Comparison of ENCODE assay signal across 2 cellular contexts in the genomic region with DNA sequence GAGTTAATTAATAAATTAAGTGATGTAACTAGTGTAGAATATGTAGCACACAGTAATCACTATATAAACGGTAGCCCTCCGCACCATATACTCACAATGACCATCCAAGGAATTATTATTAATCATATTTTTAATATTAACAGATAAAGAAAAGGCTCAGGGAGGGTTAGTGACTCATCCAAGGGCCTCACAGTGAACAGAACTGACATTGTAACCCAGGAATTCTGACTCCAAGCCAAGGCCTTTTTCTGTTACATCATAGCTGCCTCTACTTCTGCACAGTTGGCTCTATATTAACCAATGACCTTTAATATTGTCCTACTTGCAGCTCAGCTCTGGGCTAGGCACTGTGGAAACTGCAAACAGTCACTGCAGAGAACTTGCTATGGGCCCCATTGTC.
A peak's percentile ranks its signal among the peaks of the same experiment; 100 is the strongest.
TF ChIP-seq lines count a peak whose summit lies in the region.

No MANE protein-coding gene starts in this region.

TF ChIP-seq in IMR-90, 13 proteins besides CTCF, POLR2A, EP300 and RAD21:
- TF ChIP-seq CEBPB (IDR thresholded peaks at IDR 0.05; ENCODE audit: low read depth, low read length), result peak; percentile 45; the same call in 1 of the 2 replicates
- TF ChIP-seq, protein P1, sequence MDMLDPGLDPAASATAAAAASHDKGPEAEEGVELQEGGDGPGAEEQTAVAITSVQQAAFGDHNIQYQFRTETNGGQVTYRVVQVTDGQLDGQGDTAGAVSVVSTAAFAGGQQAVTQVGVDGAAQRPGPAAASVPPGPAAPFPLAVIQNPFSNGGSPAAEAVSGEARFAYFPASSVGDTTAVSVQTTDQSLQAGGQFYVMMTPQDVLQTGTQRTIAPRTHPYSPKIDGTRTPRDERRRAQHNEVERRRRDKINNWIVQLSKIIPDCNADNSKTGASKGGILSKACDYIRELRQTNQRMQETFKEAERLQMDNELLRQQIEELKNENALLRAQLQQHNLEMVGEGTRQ (IDR thresholded peaks at IDR 0.05; ENCODE audit: low read depth, low read length), result no peak

TF ChIP-seq in GM23338, 12 proteins besides CTCF, POLR2A, EP300 and RAD21:
- TF ChIP-seq, protein P2, sequence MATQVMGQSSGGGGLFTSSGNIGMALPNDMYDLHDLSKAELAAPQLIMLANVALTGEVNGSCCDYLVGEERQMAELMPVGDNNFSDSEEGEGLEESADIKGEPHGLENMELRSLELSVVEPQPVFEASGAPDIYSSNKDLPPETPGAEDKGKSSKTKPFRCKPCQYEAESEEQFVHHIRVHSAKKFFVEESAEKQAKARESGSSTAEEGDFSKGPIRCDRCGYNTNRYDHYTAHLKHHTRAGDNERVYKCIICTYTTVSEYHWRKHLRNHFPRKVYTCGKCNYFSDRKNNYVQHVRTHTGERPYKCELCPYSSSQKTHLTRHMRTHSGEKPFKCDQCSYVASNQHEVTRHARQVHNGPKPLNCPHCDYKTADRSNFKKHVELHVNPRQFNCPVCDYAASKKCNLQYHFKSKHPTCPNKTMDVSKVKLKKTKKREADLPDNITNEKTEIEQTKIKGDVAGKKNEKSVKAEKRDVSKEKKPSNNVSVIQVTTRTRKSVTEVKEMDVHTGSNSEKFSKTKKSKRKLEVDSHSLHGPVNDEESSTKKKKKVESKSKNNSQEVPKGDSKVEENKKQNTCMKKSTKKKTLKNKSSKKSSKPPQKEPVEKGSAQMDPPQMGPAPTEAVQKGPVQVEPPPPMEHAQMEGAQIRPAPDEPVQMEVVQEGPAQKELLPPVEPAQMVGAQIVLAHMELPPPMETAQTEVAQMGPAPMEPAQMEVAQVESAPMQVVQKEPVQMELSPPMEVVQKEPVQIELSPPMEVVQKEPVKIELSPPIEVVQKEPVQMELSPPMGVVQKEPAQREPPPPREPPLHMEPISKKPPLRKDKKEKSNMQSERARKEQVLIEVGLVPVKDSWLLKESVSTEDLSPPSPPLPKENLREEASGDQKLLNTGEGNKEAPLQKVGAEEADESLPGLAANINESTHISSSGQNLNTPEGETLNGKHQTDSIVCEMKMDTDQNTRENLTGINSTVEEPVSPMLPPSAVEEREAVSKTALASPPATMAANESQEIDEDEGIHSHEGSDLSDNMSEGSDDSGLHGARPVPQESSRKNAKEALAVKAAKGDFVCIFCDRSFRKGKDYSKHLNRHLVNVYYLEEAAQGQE (IDR thresholded peaks at IDR 0.05; ENCODE audit: unreplicated experiment), result no peak
- TF ChIP-seq CREB1 (CRISPR knock-in tag; IDR thresholded peaks at IDR 0.05; ENCODE audit: low read depth) (no peak), NANOG (IDR thresholded peaks at IDR 0.05; ENCODE audit: borderline replicate concordance) (no peak), STAT1 (IDR thresholded peaks at IDR 0.05; ENCODE audit: unreplicated experiment) (no peak), ZNF114 (CRISPR knock-in tag; IDR thresholded peaks at IDR 0.05) (no peak), EZH2 (IDR thresholded peaks at IDR 0.05; ENCODE audit: low read depth, unreplicated experiment) (no peak), POLR2AphosphoS5 (IDR thresholded peaks at IDR 0.05; ENCODE audit: low read depth) (no peak), ZNF331 (CRISPR knock-in tag; IDR thresholded peaks at IDR 0.05; ENCODE audit: low read depth) (no peak), JUNB (IDR thresholded peaks at IDR 0.05; ENCODE audit: unreplicated experiment) (no peak), EZH2phosphoT487 (IDR thresholded peaks at IDR 0.05; ENCODE audit: unreplicated experiment) (no peak)
- TF ChIP-seq, protein P3, sequence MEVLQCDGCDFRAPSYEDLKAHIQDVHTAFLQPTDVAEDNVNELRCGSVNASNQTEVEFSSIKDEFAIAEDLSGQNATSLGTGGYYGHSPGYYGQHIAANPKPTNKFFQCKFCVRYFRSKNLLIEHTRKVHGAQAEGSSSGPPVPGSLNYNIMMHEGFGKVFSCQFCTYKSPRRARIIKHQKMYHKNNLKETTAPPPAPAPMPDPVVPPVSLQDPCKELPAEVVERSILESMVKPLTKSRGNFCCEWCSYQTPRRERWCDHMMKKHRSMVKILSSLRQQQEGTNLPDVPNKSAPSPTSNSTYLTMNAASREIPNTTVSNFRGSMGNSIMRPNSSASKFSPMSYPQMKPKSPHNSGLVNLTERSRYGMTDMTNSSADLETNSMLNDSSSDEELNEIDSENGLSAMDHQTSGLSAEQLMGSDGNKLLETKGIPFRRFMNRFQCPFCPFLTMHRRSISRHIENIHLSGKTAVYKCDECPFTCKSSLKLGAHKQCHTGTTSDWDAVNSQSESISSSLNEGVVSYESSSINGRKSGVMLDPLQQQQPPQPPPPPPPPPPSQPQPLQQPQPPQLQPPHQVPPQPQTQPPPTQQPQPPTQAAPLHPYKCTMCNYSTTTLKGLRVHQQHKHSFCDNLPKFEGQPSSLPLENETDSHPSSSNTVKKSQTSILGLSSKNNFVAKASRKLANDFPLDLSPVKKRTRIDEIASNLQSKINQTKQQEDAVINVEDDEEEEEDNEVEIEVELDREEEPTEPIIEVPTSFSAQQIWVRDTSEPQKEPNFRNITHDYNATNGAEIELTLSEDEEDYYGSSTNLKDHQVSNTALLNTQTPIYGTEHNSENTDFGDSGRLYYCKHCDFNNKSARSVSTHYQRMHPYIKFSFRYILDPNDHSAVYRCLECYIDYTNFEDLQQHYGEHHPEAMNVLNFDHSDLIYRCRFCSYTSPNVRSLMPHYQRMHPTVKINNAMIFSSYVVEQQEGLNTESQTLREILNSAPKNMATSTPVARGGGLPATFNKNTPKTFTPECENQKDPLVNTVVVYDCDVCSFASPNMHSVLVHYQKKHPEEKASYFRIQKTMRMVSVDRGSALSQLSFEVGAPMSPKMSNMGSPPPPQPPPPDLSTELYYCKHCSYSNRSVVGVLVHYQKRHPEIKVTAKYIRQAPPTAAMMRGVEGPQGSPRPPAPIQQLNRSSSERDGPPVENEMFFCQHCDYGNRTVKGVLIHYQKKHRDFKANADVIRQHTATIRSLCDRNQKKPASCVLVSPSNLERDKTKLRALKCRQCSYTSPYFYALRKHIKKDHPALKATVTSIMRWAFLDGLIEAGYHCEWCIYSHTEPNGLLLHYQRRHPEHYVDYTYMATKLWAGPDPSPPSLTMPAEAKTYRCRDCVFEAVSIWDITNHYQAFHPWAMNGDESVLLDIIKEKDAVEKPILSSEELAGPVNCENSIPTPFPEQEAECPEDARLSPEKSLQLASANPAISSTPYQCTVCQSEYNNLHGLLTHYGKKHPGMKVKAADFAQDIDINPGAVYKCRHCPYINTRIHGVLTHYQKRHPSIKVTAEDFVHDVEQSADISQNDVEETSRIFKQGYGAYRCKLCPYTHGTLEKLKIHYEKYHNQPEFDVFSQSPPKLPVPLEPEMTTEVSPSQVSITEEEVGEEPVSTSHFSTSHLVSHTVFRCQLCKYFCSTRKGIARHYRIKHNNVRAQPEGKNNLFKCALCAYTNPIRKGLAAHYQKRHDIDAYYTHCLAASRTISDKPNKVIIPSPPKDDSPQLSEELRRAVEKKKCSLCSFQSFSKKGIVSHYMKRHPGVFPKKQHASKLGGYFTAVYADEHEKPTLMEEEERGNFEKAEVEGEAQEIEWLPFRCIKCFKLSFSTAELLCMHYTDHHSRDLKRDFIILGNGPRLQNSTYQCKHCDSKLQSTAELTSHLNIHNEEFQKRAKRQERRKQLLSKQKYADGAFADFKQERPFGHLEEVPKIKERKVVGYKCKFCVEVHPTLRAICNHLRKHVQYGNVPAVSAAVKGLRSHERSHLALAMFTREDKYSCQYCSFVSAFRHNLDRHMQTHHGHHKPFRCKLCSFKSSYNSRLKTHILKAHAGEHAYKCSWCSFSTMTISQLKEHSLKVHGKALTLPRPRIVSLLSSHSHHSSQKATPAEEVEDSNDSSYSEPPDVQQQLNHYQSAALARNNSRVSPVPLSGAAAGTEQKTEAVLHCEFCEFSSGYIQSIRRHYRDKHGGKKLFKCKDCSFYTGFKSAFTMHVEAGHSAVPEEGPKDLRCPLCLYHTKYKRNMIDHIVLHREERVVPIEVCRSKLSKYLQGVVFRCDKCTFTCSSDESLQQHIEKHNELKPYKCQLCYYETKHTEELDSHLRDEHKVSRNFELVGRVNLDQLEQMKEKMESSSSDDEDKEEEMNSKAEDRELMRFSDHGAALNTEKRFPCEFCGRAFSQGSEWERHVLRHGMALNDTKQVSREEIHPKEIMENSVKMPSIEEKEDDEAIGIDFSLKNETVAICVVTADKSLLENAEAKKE (CRISPR knock-in tag; IDR thresholded peaks at IDR 0.05), result no peak
- TF ChIP-seq, protein P4, sequence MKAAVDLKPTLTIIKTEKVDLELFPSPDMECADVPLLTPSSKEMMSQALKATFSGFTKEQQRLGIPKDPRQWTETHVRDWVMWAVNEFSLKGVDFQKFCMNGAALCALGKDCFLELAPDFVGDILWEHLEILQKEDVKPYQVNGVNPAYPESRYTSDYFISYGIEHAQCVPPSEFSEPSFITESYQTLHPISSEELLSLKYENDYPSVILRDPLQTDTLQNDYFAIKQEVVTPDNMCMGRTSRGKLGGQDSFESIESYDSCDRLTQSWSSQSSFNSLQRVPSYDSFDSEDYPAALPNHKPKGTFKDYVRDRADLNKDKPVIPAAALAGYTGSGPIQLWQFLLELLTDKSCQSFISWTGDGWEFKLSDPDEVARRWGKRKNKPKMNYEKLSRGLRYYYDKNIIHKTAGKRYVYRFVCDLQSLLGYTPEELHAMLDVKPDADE (IDR thresholded peaks at IDR 0.05), result no peak
